11 cellular contexts compared by ENCODE assay signal in genomic region chr5:132486318-132487094, GRCh38. TPM values are rescaled to one million over a fixed set of nuclear protein-coding genes. Genes with fewer than 3 reads are reported as not detected.
A peak's percentile ranks its signal among the peaks of the same experiment; 100 is the strongest.
DNase-seq lines count a peak whose midpoint lies in the region; ATAC-seq, FAIRE-seq and TF ChIP-seq lines count a peak whose summit lies in the region.
"Had no signal": no experiment of that assay in that cellular context is flagged by ENCODE, and none has a peak within 500 bp of the region (broad histone marks: within the 10 kb centered on the region; RNA-seq: fewer than 3 reads in every experiment).

No MANE protein-coding gene starts in this region.

- intact Hi-C loops in left ventricle myocardium inferior (cut with micrococcal nuclease) = no loop called here
- intact Hi-C loops in left ventricle myocardium superior (cut with micrococcal nuclease) = no loop called here

- H3K27me3 ChIP-seq in left ventricle myocardium inferior (ENCODE audit: low read depth) = no peaks in the 10 kb centered on the region
- no peaks in the 10 kb centered on the region for H3K27me3 ChIP-seq in mucosa of stomach (ENCODE audit: control insufficient read depth, insufficient read depth, low read length)

- H3K36me3 Mint-ChIP-seq in type B pancreatic cell = peaks cover 14% of the 10 kb centered on the region

- TF ChIP-seq CTCF in left ventricle myocardium inferior (IDR thresholded peaks at IDR 0.05; ENCODE audit: borderline replicate concordance) (no peak), type B pancreatic cell (conservative IDR thresholded peaks at IDR 0.05) (no peak)

- DNase-seq in left ventricle myocardium inferior = no peak
- DNase-seq in left ventricle myocardium superior = no peak
- DNase-seq in activated naive CD4-positive, alpha-beta T cell treated with anti-CD3 and anti-CD28 coated beads, Interleukin-2, amount 50 U/mL, for 16 hours = peak; percentile 12
- DNase-seq in type B pancreatic cell (ENCODE audit: extremely low spot score, unreplicated experiment) = no peak
- no peak for DNase-seq in frontal cortex (ENCODE audit: low spot score in 2 of 2)
- no peak for DNase-seq in NOMO-1 (lab: John Stamatoyannopoulos, UW; ENCODE audit: unreplicated experiment in 2 of 2)
- DNase-seq: cerebellar nuclear complex, NCI-H1417 had no signal

- no peak for ATAC-seq in left ventricle myocardium superior
- no peak for ATAC-seq in GM18858 (IDR thresholded peaks at IDR 0.05; ENCODE audit: unreplicated experiment)

- H3K27ac Mint-ChIP-seq in type B pancreatic cell = peak overlapping the region; percentile 31

- no peaks in the 10 kb centered on the region for H3K4me1 Mint-ChIP-seq in type B pancreatic cell (ENCODE audit: unreplicated experiment)

- FAIRE-seq in frontal cortex (lab: Jason Lieb, UNC) = no peak

- H3K27ac ChIP-seq in left ventricle myocardium inferior (replicated peaks) = peak overlapping the region; percentile 99

- H3K4me3 ChIP-seq in left ventricle myocardium inferior (peak overlapping the region; percentile 89), mucosa of stomach (ENCODE audit: low read length) (no peak overlapping the region)

- no peaks in the 10 kb centered on the region for H3K9me3 ChIP-seq in left ventricle myocardium inferior (replicated peaks)
- H3K9me3 ChIP-seq in mucosa of stomach (ENCODE audit: control insufficient read depth, low read length) = no peaks in the 10 kb centered on the region

- peaks cover 77% of the 10 kb centered on the region for H3K4me1 ChIP-seq in left ventricle myocardium inferior
- peaks cover 40% of the 10 kb centered on the region for H3K4me1 ChIP-seq in mucosa of stomach (ENCODE audit: control insufficient read depth, insufficient read depth, low read length)

- H3K36me3 ChIP-seq in left ventricle myocardium inferior (peaks cover 65% of the 10 kb centered on the region), mucosa of stomach (ENCODE audit: control insufficient read depth, insufficient read depth, low read length) (peaks cover 43% of the 10 kb centered on the region)

- H3K9ac ChIP-seq in mucosa of stomach (ENCODE audit: low read length) = peak overlapping the region; percentile 24

- H3K4me3 Mint-ChIP-seq in type B pancreatic cell = no peak overlapping the region

- H3K9me3 Mint-ChIP-seq in type B pancreatic cell = no peaks in the 10 kb centered on the region

- H3K27me3 Mint-ChIP-seq in type B pancreatic cell = no peaks in the 10 kb centered on the region

RNA-seq across cellular contexts. Expression of gene IRF1, which starts 4.1 kb away (rescaled TPM):
- total RNA-seq in left ventricle myocardium inferior = 10.9 TPM
- 12.6 TPM for total RNA-seq in left ventricle myocardium superior
- 50.1 and 77.4 TPM in 2 replicates for total RNA-seq in type B pancreatic cell (ENCODE audit: low replicate concordance)
- total RNA-seq in frontal cortex = 1.2 TPM

RNA-seq across cellular contexts. Expression of gene IL5, which starts 56.8 kb away (rescaled TPM):
- total RNA-seq in left ventricle myocardium inferior (not detected), left ventricle myocardium superior (not detected), type B pancreatic cell (ENCODE audit: low replicate concordance) (not detected in 2 replicates), frontal cortex (not detected)
- total RNA-seq: RPMI7951 had no signal
